Comparison of ENCODE assay signal across 8 cellular contexts in the genomic region with DNA sequence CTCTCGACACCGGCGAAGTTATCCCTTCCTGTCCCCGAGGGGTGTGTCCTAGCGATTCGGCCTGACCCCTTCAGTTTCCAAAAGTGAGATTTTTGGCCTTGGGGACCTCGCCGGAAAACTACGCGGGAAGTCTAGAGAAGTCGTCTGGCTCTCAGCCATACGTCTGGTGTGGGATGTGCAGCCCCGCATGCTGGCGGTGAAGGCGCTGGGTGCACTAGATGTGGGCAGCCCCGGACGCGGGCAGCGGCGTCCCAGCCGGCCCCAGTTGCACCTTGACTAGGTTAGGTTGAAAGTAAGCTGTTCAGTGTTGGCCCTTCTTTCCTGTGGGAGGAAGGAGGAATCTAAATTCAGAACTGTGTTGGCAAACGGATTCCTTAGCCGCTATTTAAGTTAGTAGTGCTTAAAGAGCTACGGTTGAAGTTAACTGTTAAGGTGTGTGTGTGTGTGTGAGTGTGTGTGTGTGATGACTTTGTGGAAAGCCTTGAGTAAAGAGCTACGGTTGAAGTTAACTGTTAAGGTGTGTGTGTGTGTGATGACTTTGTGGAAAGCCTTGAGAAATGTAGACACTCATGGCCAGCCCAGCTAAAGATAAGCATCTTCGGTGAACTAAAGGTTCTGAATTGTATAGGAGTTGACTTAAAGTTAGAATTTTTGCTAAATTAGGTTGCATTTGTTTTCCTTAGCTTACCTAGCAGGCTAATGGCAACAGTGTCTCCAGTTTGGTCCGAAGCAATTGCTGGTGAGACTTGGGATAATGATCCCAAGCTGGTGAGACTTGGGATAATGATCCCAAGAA. TPM values are rescaled to one million over a fixed set of nuclear protein-coding genes. Genes with fewer than 3 reads are reported as not detected.
DNase-seq lines count a peak whose midpoint lies in the region; ATAC-seq, FAIRE-seq and TF ChIP-seq lines count a peak whose summit lies in the region.

No MANE protein-coding gene starts in this region.

- peak overlapping the region; percentile 78 for H3K4me3 Mint-ChIP-seq in activated CD4-positive, alpha-beta memory T cell treated with anti-CD3 and anti-CD28 coated beads for 36 hours
- peak overlapping the region; percentile 70 to 89 for H3K4me3 Mint-ChIP-seq in effector memory CD8-positive, alpha-beta T cell

- FAIRE-seq in GM19239 (lab: Jason Lieb, UNC), result peak; percentile 81

- peaks cover 4% of the 10 kb centered on the region for H3K79me1 ChIP-seq in mesendoderm (ENCODE audit: low read length)

- H3K56ac ChIP-seq in mesendoderm (ENCODE audit: low read length), result peak overlapping the region; percentile 91

- no peaks in the 10 kb centered on the region for H3K36me3 Mint-ChIP-seq in activated CD4-positive, alpha-beta memory T cell treated with anti-CD3 and anti-CD28 coated beads for 36 hours
- peaks cover 11% of the 10 kb centered on the region for H3K36me3 Mint-ChIP-seq in effector memory CD8-positive, alpha-beta T cell (ENCODE audit: insufficient read depth)

- no peak overlapping the region for H3K23ac ChIP-seq in mesendoderm (ENCODE audit: low read length)

- CTCF ChIA-PET in activated CD4-positive, alpha-beta memory T cell treated with anti-CD3 and anti-CD28 coated beads for 36 hours (lab: Charles Lee), result interaction anchor here (0.9 to 1.7 kb wide), 4 partner anchors 135 to 368 kb away, joined by 3 to 14 read pairs (median 4); no protein-coding TSS in a partner anchor

- H3K36me3 ChIP-seq in MM.1S (replicated peaks; ENCODE audit: insufficient read depth, low read length), result no peaks in the 10 kb centered on the region
- H3K36me3 ChIP-seq in mesendoderm (ENCODE audit: control insufficient read depth, insufficient read depth, low read length), result no peaks in the 10 kb centered on the region

- H4K5ac ChIP-seq in mesendoderm (ENCODE audit: low read length), result no peak overlapping the region

- H3K4me1 ChIP-seq in MM.1S (ENCODE audit: low read length) (0 out of 2 replicates have a peak, but pooled peaks cover 3% of the 10 kb centered on the region), mesendoderm (ENCODE audit: control insufficient read depth, low read depth, low read length) (peaks cover 13% of the 10 kb centered on the region)

- TF ChIP-seq CTCF in AG09309 (IDR thresholded peaks at IDR 0.05; ENCODE audit: control insufficient read depth, insufficient read depth, low read depth, low read length, missing control alignments), result no peak
- TF ChIP-seq CTCF in MM.1S (IDR thresholded peaks at IDR 0.05; ENCODE audit: low read length), result no peak

- H3K9ac ChIP-seq in MM.1S (ENCODE audit: low read length) (peak overlapping the region; percentile 71), mesendoderm (ENCODE audit: low read length) (peak overlapping the region; percentile 96)

- intact Hi-C loops in activated CD4-positive, alpha-beta memory T cell treated with anti-CD3 and anti-CD28 coated beads for 36 hours (cut with micrococcal nuclease), result loop anchor here (1.0 to 5.0 kb wide), 6 partner anchors 134 to 551 kb away; partner anchors contain the start of genes FBXO34 and PELI2

- H3K27ac Mint-ChIP-seq in activated CD4-positive, alpha-beta memory T cell treated with anti-CD3 and anti-CD28 coated beads for 36 hours, result peak overlapping the region; percentile 61
- H3K27ac Mint-ChIP-seq in effector memory CD8-positive, alpha-beta T cell, result peak overlapping the region; percentile 46 to 95

- no peaks in the 10 kb centered on the region for H3K27me3 ChIP-seq in MM.1S (replicated peaks; ENCODE audit: insufficient read depth, low read length)
- no peaks in the 10 kb centered on the region for H3K27me3 ChIP-seq in mesendoderm (ENCODE audit: insufficient read depth, low read length, poor library complexity)

- H2AFZ ChIP-seq in MM.1S (ENCODE audit: low read length), result peak overlapping the region; percentile 56; the same call in 1 of the 2 replicates

- ATAC-seq in effector memory CD8-positive, alpha-beta T cell (replicated peaks), result peak; percentile 31
- no peak for ATAC-seq in HG03520 (IDR thresholded peaks at IDR 0.05; ENCODE audit: unreplicated experiment)

- H3K4me2 ChIP-seq in MM.1S (ENCODE audit: low read depth, low read length) (peak overlapping the region; percentile 60), mesendoderm (ENCODE audit: low read length) (peak overlapping the region; percentile 66)

- peak overlapping the region; percentile 99 for H3K18ac ChIP-seq in mesendoderm (ENCODE audit: low read length)

- H3F3A ChIP-seq in MM.1S (ENCODE audit: insufficient read depth, low read length), result peaks cover 2% of the 10 kb centered on the region; the same call in 1 of the 2 replicates

- no peaks in the 10 kb centered on the region for H3K27me3 Mint-ChIP-seq in activated CD4-positive, alpha-beta memory T cell treated with anti-CD3 and anti-CD28 coated beads for 36 hours
- no peaks in the 10 kb centered on the region for H3K27me3 Mint-ChIP-seq in effector memory CD8-positive, alpha-beta T cell

- H3K9me2 ChIP-seq in MM.1S (replicated peaks; ENCODE audit: insufficient read depth, low read length), result no peaks in the 10 kb centered on the region

- no peak overlapping the region for H2BK5ac ChIP-seq in mesendoderm (ENCODE audit: low read length)

- no CpG with 5 or more reads among the region's 27 CpGs for WGBS in mesendoderm (ENCODE audit: extremely low coverage, insufficient coverage, low lambda C conversion rate)

- no peak overlapping the region for H2BK15ac ChIP-seq in mesendoderm (replicated peaks; ENCODE audit: low read depth)

- H3K4me3 ChIP-seq in AG09309 (ENCODE audit: control insufficient read depth, low read depth, low read length), result peak overlapping the region; percentile 81
- H3K4me3 ChIP-seq in MM.1S (ENCODE audit: low read length), result peak overlapping the region; percentile 73
- H3K4me3 ChIP-seq in mesendoderm (ENCODE audit: low read length), result peak overlapping the region; percentile 93

- H3K79me2 ChIP-seq in MM.1S (ENCODE audit: low read length) (peaks cover 58% of the 10 kb centered on the region), mesendoderm (ENCODE audit: control insufficient read depth, insufficient read depth, low read length) (peaks cover 46% of the 10 kb centered on the region)

- H3K4me1 Mint-ChIP-seq in activated CD4-positive, alpha-beta memory T cell treated with anti-CD3 and anti-CD28 coated beads for 36 hours (ENCODE audit: low read depth), result peaks cover 42% of the 10 kb centered on the region
- H3K4me1 Mint-ChIP-seq in effector memory CD8-positive, alpha-beta T cell (ENCODE audit: low read depth in 2 of 2), result peaks cover 19 to 30% of the 10 kb centered on the region in 2 donors

- H2AK5ac ChIP-seq in mesendoderm (ENCODE audit: low read length), result no peak overlapping the region

- POLR2A ChIA-PET in activated CD4-positive, alpha-beta memory T cell treated with anti-CD3 and anti-CD28 coated beads for 36 hours (lab: Charles Lee), result interaction anchor here (0.7 to 1.2 kb wide), 4 partner anchors 43 to 530 kb away, joined by 3 to 5 read pairs (median 3); partner anchors contain the start of gene MAPK1IP1L

- DNase-seq in AG09309 (ENCODE audit: low read depth) (no peak), GM19239 (ENCODE audit: insufficient read length, low spot score) (no peak), MM.1S (peak; percentile 10), mesendoderm (peak; percentile 76)
- peak; percentile 65 for DNase-seq in activated CD4-positive, alpha-beta memory T cell treated with anti-CD3 and anti-CD28 coated beads for 36 hours
- peak; percentile 34 to 43 (median 39) for DNase-seq in effector memory CD8-positive, alpha-beta T cell
- DNase-seq in stimulated activated CD8-positive, alpha-beta memory T cell treated with anti-CD3 and anti-CD28 coated beads, Interleukin-2, amount 100 ng/mL, for 48 hours (ENCODE audit: low read depth in 2 of 2), result peak; percentile 16 to 30

- H3K9me3 ChIP-seq in MM.1S (replicated peaks; ENCODE audit: insufficient read depth, low read length), result no peaks in the 10 kb centered on the region

- H2BK120ac ChIP-seq in mesendoderm (ENCODE audit: low read depth, low read length), result no peak overlapping the region

- H3K9me3 Mint-ChIP-seq in activated CD4-positive, alpha-beta memory T cell treated with anti-CD3 and anti-CD28 coated beads for 36 hours, result no peaks in the 10 kb centered on the region
- no peaks in the 10 kb centered on the region for H3K9me3 Mint-ChIP-seq in effector memory CD8-positive, alpha-beta T cell

- H3K4ac ChIP-seq in mesendoderm (ENCODE audit: low read depth, low read length), result peak overlapping the region; percentile 99

- H3K27ac ChIP-seq in MM.1S (ENCODE audit: low read length) (peak overlapping the region; percentile 43; the same call in 1 of the 2 replicates), mesendoderm (ENCODE audit: low read depth, low read length) (peak overlapping the region; percentile 99)

- H4K8ac ChIP-seq in mesendoderm (ENCODE audit: low read depth, low read length), result no peak overlapping the region

- no peaks in the 10 kb centered on the region for H4K20me1 ChIP-seq in MM.1S (ENCODE audit: insufficient read depth, low read length)

RNA-seq across cellular contexts. Expression of gene KTN1, which starts 1.2 kb away (rescaled TPM):
- 100 to 1,000 TPM; 126 to 134 TPM for total RNA-seq in activated CD4-positive, alpha-beta memory T cell treated with anti-CD3 and anti-CD28 coated beads for 36 hours
- 177 TPM for polyA plus RNA-seq in mesendoderm (2013, experiment 1 of 2)
- 176 TPM for polyA plus RNA-seq in mesendoderm (2013, experiment 2 of 2)

Comparison
In these comparisons a context has a peak if more than half of its experiments do, and no peak if none do; other contexts are left out.
1. DNase-seq: peak in MM.1S (single experiment), activated CD4-positive, alpha-beta memory T cell treated with anti-CD3 and anti-CD28 coated beads for 36 hours (single experiment), effector memory CD8-positive, alpha-beta T cell (3 of 3), mesendoderm (single experiment) and stimulated activated CD8-positive, alpha-beta memory T cell treated with anti-CD3 and anti-CD28 coated beads, Interleukin-2, amount 100 ng/mL, for 48 hours (2 of 2); none in AG09309 (single experiment) and GM19239 (single experiment).
2. Peak in every context shown above with its lines, with median percentiles within 50 percentile points of each other: H3K4me3 ChIP-seq.